Comparison of ENCODE assay signal across 1 cellular context in genomic region chr16:78297066-78297666, GRCh38.
TF ChIP-seq lines count a peak whose summit lies in the region.

No MANE protein-coding gene starts in this region.

TF ChIP-seq in HepG2, 621 proteins besides CTCF, POLR2A, EP300 and RAD21 (continued from another document and continues in another):
- TF ChIP-seq ZBTB44 (CRISPR knock-in tag; IDR thresholded peaks at IDR 0.05): no peak
- TF ChIP-seq REPIN1 (CRISPR knock-in tag; IDR thresholded peaks at IDR 0.05; ENCODE audit: borderline replicate concordance, low read depth): peak; percentile 96
- TF ChIP-seq ZFP1 (CRISPR knock-in tag; IDR thresholded peaks at IDR 0.05): peak; percentile 92
- no peak for TF ChIP-seq ZNF33A (CRISPR knock-in tag; IDR thresholded peaks at IDR 0.05; ENCODE audit: borderline replicate concordance)
- peak; percentile 59; the same call in 1 of the 2 replicates for TF ChIP-seq SKIL (CRISPR knock-in tag; IDR thresholded peaks at IDR 0.05; ENCODE audit: borderline replicate concordance)
- peak; percentile 79; the same call in 1 of the 2 replicates for TF ChIP-seq SNAPC4 (CRISPR knock-in tag; IDR thresholded peaks at IDR 0.05)
- TF ChIP-seq MXD1 (CRISPR knock-in tag; IDR thresholded peaks at IDR 0.05): no peak
- peak; percentile 32; the same call in 1 of the 2 replicates for TF ChIP-seq PHF8 (CRISPR knock-in tag; IDR thresholded peaks at IDR 0.05)
- no peak for TF ChIP-seq ETS1 (CRISPR knock-in tag; IDR thresholded peaks at IDR 0.05)
- TF ChIP-seq ZNF782 (CRISPR knock-in tag; IDR thresholded peaks at IDR 0.05; ENCODE audit: borderline replicate concordance): no peak; the same call in 1 of the 2 replicates
- peak; percentile 78 for TF ChIP-seq ZNF12 (CRISPR knock-in tag; IDR thresholded peaks at IDR 0.05)
- peak; percentile 61 to 66; a peak in 3 of 4 replicates for TF ChIP-seq HMGXB4 (CRISPR knock-in tag; IDR thresholded peaks at IDR 0.05; ENCODE audit: borderline replicate concordance in 1 of 2, low read depth in 1 of 2)
- TF ChIP-seq CCDC6 (CRISPR knock-in tag; IDR thresholded peaks at IDR 0.05): peak; percentile 83
- TF ChIP-seq ARNTL (CRISPR knock-in tag; IDR thresholded peaks at IDR 0.05): peak; percentile 94
- no peak for TF ChIP-seq ZNF512 (CRISPR knock-in tag; IDR thresholded peaks at IDR 0.05)
- peak; percentile 92; the same call in 1 of the 2 replicates for TF ChIP-seq TFDP1 (CRISPR knock-in tag; IDR thresholded peaks at IDR 0.05; ENCODE audit: borderline replicate concordance)
- TF ChIP-seq REST (IDR thresholded peaks at IDR 0.05; ENCODE audit: borderline replicate concordance in 1 of 2, low read depth in 1 of 2, low read length in 2 of 2): peak in 1 of 2 experiments; percentile 77; a peak in 2 of 4 replicates
- TF ChIP-seq ZNF790 (CRISPR knock-in tag; IDR thresholded peaks at IDR 0.05; ENCODE audit: borderline replicate concordance): no peak
- TF ChIP-seq LRRFIP1 (CRISPR knock-in tag; conservative IDR thresholded peaks at IDR 0.05): no peak
- TF ChIP-seq ZNF260 (CRISPR knock-in tag; IDR thresholded peaks at IDR 0.05; ENCODE audit: borderline replicate concordance, low read depth): no peak
- TF ChIP-seq FOSL1 (CRISPR knock-in tag; IDR thresholded peaks at IDR 0.05; ENCODE audit: borderline replicate concordance): no peak; the same call in 1 of the 2 replicates
- peak; percentile 98 for TF ChIP-seq PITX1 (CRISPR knock-in tag; IDR thresholded peaks at IDR 0.05)
- TF ChIP-seq CENPX (CRISPR knock-in tag; IDR thresholded peaks at IDR 0.05): no peak
- no peak for TF ChIP-seq ZNF660 (CRISPR knock-in tag; IDR thresholded peaks at IDR 0.05; ENCODE audit: borderline replicate concordance, low read depth)
- peak; percentile 69; the same call in 1 of the 2 replicates for TF ChIP-seq MYC (CRISPR knock-in tag; IDR thresholded peaks at IDR 0.05; ENCODE audit: borderline replicate concordance)
- peak; percentile 99 for TF ChIP-seq ZNF788 (CRISPR knock-in tag; IDR thresholded peaks at IDR 0.05; ENCODE audit: borderline replicate concordance)
- no peak for TF ChIP-seq CSRNP2 (CRISPR knock-in tag; conservative IDR thresholded peaks at IDR 0.05; ENCODE audit: low read depth)
- no peak for TF ChIP-seq KLF9 (CRISPR knock-in tag; IDR thresholded peaks at IDR 0.05; ENCODE audit: low read depth)
- peak; percentile 91 for TF ChIP-seq FOSL2 (CRISPR knock-in tag; IDR thresholded peaks at IDR 0.05)
